ENCODE assay signal across 2 cellular contexts in genomic region chrX:48823029-48823428, GRCh38.
TF ChIP-seq lines count a peak whose summit lies in the region.

No MANE protein-coding gene starts in this region.

TF ChIP-seq in GM23338, 12 proteins besides CTCF, POLR2A, EP300 and RAD21 (continued from another document):
- no peak for TF ChIP-seq NANOG (IDR thresholded peaks at IDR 0.05; ENCODE audit: borderline replicate concordance)
- no peak for TF ChIP-seq REST (IDR thresholded peaks at IDR 0.05; ENCODE audit: unreplicated experiment)
- no peak for TF ChIP-seq STAT1 (IDR thresholded peaks at IDR 0.05; ENCODE audit: unreplicated experiment)
- TF ChIP-seq ZNF462 (CRISPR knock-in tag; IDR thresholded peaks at IDR 0.05) = no peak
- TF ChIP-seq EZH2 (IDR thresholded peaks at IDR 0.05; ENCODE audit: low read depth, unreplicated experiment) = no peak
- no peak for TF ChIP-seq EZH2phosphoT487 (IDR thresholded peaks at IDR 0.05; ENCODE audit: unreplicated experiment)
- no peak for TF ChIP-seq POLR2AphosphoS5 (IDR thresholded peaks at IDR 0.05; ENCODE audit: low read depth)
- TF ChIP-seq ZNF114 (CRISPR knock-in tag; IDR thresholded peaks at IDR 0.05) = no peak

TF ChIP-seq in WTC11, 78 proteins besides CTCF, POLR2A, EP300 and RAD21 (continued from another document):
- no peak for TF ChIP-seq MAX (CRISPR knock-in tag; IDR thresholded peaks at IDR 0.05)
- no peak for TF ChIP-seq SP1 (CRISPR knock-in tag; conservative IDR thresholded peaks at IDR 0.05)
- no peak for TF ChIP-seq ATF6 (CRISPR knock-in tag; IDR thresholded peaks at IDR 0.05)
- no peak for TF ChIP-seq TEAD4 (CRISPR knock-in tag; IDR thresholded peaks at IDR 0.05)
- no peak for TF ChIP-seq ATF3 (CRISPR knock-in tag; conservative IDR thresholded peaks at IDR 0.05)
- no peak for TF ChIP-seq TCF7 (CRISPR knock-in tag; IDR thresholded peaks at IDR 0.05; ENCODE audit: low read depth)
